1 cellular context compared by ENCODE assay signal in the genomic region with DNA sequence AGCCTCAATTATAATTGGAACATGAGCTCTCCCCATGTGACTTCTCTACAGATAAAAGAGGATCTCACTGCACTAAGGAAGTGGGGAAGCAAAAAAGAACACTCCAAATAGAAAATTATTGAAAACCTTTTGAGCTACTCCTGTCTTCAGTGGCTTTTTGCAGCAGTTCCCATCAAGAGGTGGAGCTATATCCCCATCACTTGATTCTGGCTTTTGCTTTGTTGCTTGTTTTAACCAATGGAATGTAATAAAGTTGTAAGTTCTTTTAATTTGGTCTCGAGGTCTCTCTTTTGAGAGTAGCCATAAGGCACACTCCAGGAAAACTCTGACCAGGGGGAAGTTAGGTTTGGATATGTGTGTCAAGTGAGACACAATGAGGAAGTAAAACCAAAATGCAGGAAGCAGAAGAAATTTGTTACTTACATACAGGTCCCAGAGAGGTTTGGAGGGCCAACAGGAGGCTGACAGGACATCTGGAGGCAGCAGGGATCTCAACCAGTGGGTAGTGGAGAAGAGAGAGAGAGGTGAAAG.
TF ChIP-seq lines count a peak whose summit lies in the region.

No MANE protein-coding gene starts in this region.

TF ChIP-seq in GM23338, 12 proteins besides CTCF, POLR2A, EP300 and RAD21 (continued from another document):
- TF ChIP-seq ZNF462 (CRISPR knock-in tag; IDR thresholded peaks at IDR 0.05): no peak
